In genomic region chr5:131356619-131357018, GRCh38 we compare ENCODE assay signal across 22 cellular contexts.
DNase-seq lines count a peak whose midpoint lies in the region; ATAC-seq lines count a peak whose summit lies in the region.
"Had no signal": no experiment of that assay in that cellular context is flagged by ENCODE, and none has a peak within 500 bp of the region (broad histone marks: within the 10 kb centered on the region; RNA-seq: fewer than 3 reads in every experiment).

No MANE protein-coding gene starts in this region.

- no peaks in the 10 kb centered on the region for H3K9me3 ChIP-seq in CD4-positive, CD25-positive, alpha-beta regulatory T cell (ENCODE audit: control insufficient read depth in 2 of 2, low read length in 2 of 2)
- H3K9me3 ChIP-seq: heart left ventricle, left lung, SK-N-SH had no signal

- peaks cover 45% of the 10 kb centered on the region for H3K4me1 Mint-ChIP-seq in T-helper 1 cell treated with Interleukin-12 subunit alpha and Interleukin-12 subunit beta and Interleukin-4 antibody, amounts not matched to agents 30 μg/mL and 1 μg/mL, for 36 hours (ENCODE audit: low read depth)
- H3K4me1 Mint-ChIP-seq in CD4-positive, CD25-positive, alpha-beta regulatory T cell: peaks cover 48 to 75% (median 55%) of the 10 kb centered on the region in 4 donors
- peaks cover 65% of the 10 kb centered on the region for H3K4me1 Mint-ChIP-seq in activated CD4-positive, alpha-beta memory T cell treated with anti-CD3 and anti-CD28 coated beads for 36 hours (ENCODE audit: low read depth)
- H3K4me1 Mint-ChIP-seq in memory B cell: peaks cover 30% of the 10 kb centered on the region
- H3K4me1 Mint-ChIP-seq: neural progenitor cell had no signal

- intact Hi-C loops in activated CD4-positive, alpha-beta memory T cell treated with anti-CD3 and anti-CD28 coated beads for 36 hours (cut with micrococcal nuclease): loop anchor here (1.0 to 2.0 kb wide), 3 partner anchors 14 to 84 kb away; no protein-coding TSS in a partner anchor

- POLR2A ChIA-PET in activated CD4-positive, alpha-beta memory T cell treated with anti-CD3 and anti-CD28 coated beads for 36 hours (lab: Charles Lee): interaction anchor here (0.9 to 1.6 kb wide), 5 partner anchors 8 to 104 kb away, joined by 3 read pairs; partner anchors contain the start of gene CDC42SE2

- no peaks in the 10 kb centered on the region for H3K27me3 Mint-ChIP-seq in T-helper 1 cell treated with Interleukin-12 subunit alpha and Interleukin-12 subunit beta and Interleukin-4 antibody, amounts not matched to agents 30 μg/mL and 1 μg/mL, for 36 hours (ENCODE audit: low read depth)
- H3K27me3 Mint-ChIP-seq in CD4-positive, CD25-positive, alpha-beta regulatory T cell: no peaks in the 10 kb centered on the region
- H3K27me3 Mint-ChIP-seq in activated CD4-positive, alpha-beta memory T cell treated with anti-CD3 and anti-CD28 coated beads for 36 hours: no peaks in the 10 kb centered on the region
- H3K27me3 Mint-ChIP-seq in memory B cell: no peaks in the 10 kb centered on the region

- peaks cover 48% of the 10 kb centered on the region for H3K36me3 ChIP-seq in CD4-positive, CD25-positive, alpha-beta regulatory T cell (ENCODE audit: control insufficient read depth, insufficient read depth, low read length)
- H3K36me3 ChIP-seq: neural progenitor cell had no signal

- ATAC-seq in CD4-positive, CD25-positive, alpha-beta regulatory T cell (ENCODE audit: low read depth in 2 of 2): no peak
- ATAC-seq in memory B cell (ENCODE audit: low read depth): no peak
- ATAC-seq in HG03159 (IDR thresholded peaks at IDR 0.05; ENCODE audit: unreplicated experiment): no peak
- ATAC-seq in HG02798 (IDR thresholded peaks at IDR 0.05; ENCODE audit: poor library complexity, unreplicated experiment): no peak
- ATAC-seq: heart left ventricle, left lung had no signal

- CTCF ChIA-PET in activated CD4-positive, alpha-beta memory T cell treated with anti-CD3 and anti-CD28 coated beads for 36 hours (lab: Charles Lee): interaction anchor here (0.7 to 1.9 kb wide), 7 partner anchors 10 to 81 kb away, joined by 3 to 8 read pairs (median 4); no protein-coding TSS in a partner anchor

- no peaks in the 10 kb centered on the region for H3K27me3 ChIP-seq in CD4-positive, CD25-positive, alpha-beta regulatory T cell (ENCODE audit: control insufficient read depth, insufficient read depth, low read length)
- H3K27me3 ChIP-seq: heart left ventricle, left lung, neural progenitor cell had no signal

- no peak overlapping the region for H3K4me3 Mint-ChIP-seq in T-helper 1 cell treated with Interleukin-12 subunit alpha and Interleukin-12 subunit beta and Interleukin-4 antibody, amounts not matched to agents 30 μg/mL and 1 μg/mL, for 36 hours
- peak overlapping the region in 2 of 4 donors; percentile 11 to 29 for H3K4me3 Mint-ChIP-seq in CD4-positive, CD25-positive, alpha-beta regulatory T cell
- H3K4me3 Mint-ChIP-seq in activated CD4-positive, alpha-beta memory T cell treated with anti-CD3 and anti-CD28 coated beads for 36 hours: no peak overlapping the region
- no peak overlapping the region for H3K4me3 Mint-ChIP-seq in memory B cell
- H3K4me3 Mint-ChIP-seq: H9, neural progenitor cell had no signal

- H3K9me3 Mint-ChIP-seq in T-helper 1 cell treated with Interleukin-12 subunit alpha and Interleukin-12 subunit beta and Interleukin-4 antibody, amounts not matched to agents 30 μg/mL and 1 μg/mL, for 36 hours: no peaks in the 10 kb centered on the region
- no peaks in the 10 kb centered on the region for H3K9me3 Mint-ChIP-seq in CD4-positive, CD25-positive, alpha-beta regulatory T cell
- no peaks in the 10 kb centered on the region for H3K9me3 Mint-ChIP-seq in activated CD4-positive, alpha-beta memory T cell treated with anti-CD3 and anti-CD28 coated beads for 36 hours
- no peaks in the 10 kb centered on the region for H3K9me3 Mint-ChIP-seq in memory B cell
- H3K9me3 Mint-ChIP-seq: H9, neural progenitor cell had no signal

- peaks cover 47% of the 10 kb centered on the region for H3K4me1 ChIP-seq in CD4-positive, CD25-positive, alpha-beta regulatory T cell (ENCODE audit: control insufficient read depth, insufficient read depth, low read length, poor library complexity, severe bottlenecking)
- H3K4me1 ChIP-seq: neural progenitor cell had no signal

- peak overlapping the region; percentile 56 for H3K27ac Mint-ChIP-seq in T-helper 1 cell treated with Interleukin-12 subunit alpha and Interleukin-12 subunit beta and Interleukin-4 antibody, amounts not matched to agents 30 μg/mL and 1 μg/mL, for 36 hours
- peak overlapping the region in 2 of 3 donors; percentile 28 to 64 for H3K27ac Mint-ChIP-seq in CD4-positive, CD25-positive, alpha-beta regulatory T cell
- H3K27ac Mint-ChIP-seq in activated CD4-positive, alpha-beta memory T cell treated with anti-CD3 and anti-CD28 coated beads for 36 hours: peak overlapping the region; percentile 97
- H3K27ac Mint-ChIP-seq in memory B cell: peak overlapping the region; percentile 89
- H3K27ac Mint-ChIP-seq: H9, neural progenitor cell had no signal

- peak overlapping the region; percentile 57 for H3K4me3 ChIP-seq in CD4-positive, CD25-positive, alpha-beta regulatory T cell (ENCODE audit: low read depth, low read length)
- H3K4me3 ChIP-seq: heart left ventricle, left lung, neural progenitor cell, smooth muscle cell had no signal

- H3K36me3 Mint-ChIP-seq in T-helper 1 cell treated with Interleukin-12 subunit alpha and Interleukin-12 subunit beta and Interleukin-4 antibody, amounts not matched to agents 30 μg/mL and 1 μg/mL, for 36 hours (ENCODE audit: low read depth): peaks cover 30% of the 10 kb centered on the region
- H3K36me3 Mint-ChIP-seq in CD4-positive, CD25-positive, alpha-beta regulatory T cell: peaks cover 12% of the 10 kb centered on the region
- H3K36me3 Mint-ChIP-seq in activated CD4-positive, alpha-beta memory T cell treated with anti-CD3 and anti-CD28 coated beads for 36 hours: peaks cover 25% of the 10 kb centered on the region
- H3K36me3 Mint-ChIP-seq in memory B cell: peaks cover 21% of the 10 kb centered on the region

- H3K27ac ChIP-seq in CD4-positive, CD25-positive, alpha-beta regulatory T cell (ENCODE audit: insufficient read depth, low read length, poor library complexity, severe bottlenecking): peak overlapping the region; percentile 64
- H3K27ac ChIP-seq: 22Rv1, neural progenitor cell had no signal

- no peak for DNase-seq in T-helper 1 cell
- DNase-seq in CD4-positive, CD25-positive, alpha-beta regulatory T cell: no peak
- DNase-seq in activated CD4-positive, alpha-beta memory T cell treated with anti-CD3 and anti-CD28 coated beads for 36 hours: no peak
- no peak for DNase-seq in memory B cell (ENCODE audit: low spot score in 2 of 2)
- no peak for DNase-seq in NCI-H1694 treated with DMSO at 0.1 percent for 48 hours (lab: John Stamatoyannopoulos, UW)
- DNase-seq: activated CD4-positive, alpha-beta T cell treated with anti-CD3 and anti-CD28 coated beads, Interleukin-2, amount 50 U/mL, for 4 hours; AML-193; dermis blood vessel endothelial cell; H9; heart left ventricle; left lung; NCI-H1417; NCI-H510A; NK-92 treated with Interleukin-12 subunit alpha and Interleukin-12 subunit beta, amount 100 ng/mL, for 24 hours; SK-N-SH; stimulated activated CD4-positive, alpha-beta T cell treated with anti-CD3 and anti-CD28 coated beads, Interleukin-4, amount 100 ng/mL, for 1 hour had no signal

Comparison
In these comparisons a context has a peak if more than half of its experiments do, and no peak if none do; other contexts are left out.
1. H3K27ac Mint-ChIP-seq: peak in every context shown above with its lines; median percentile 97 in activated CD4-positive, alpha-beta memory T cell treated with anti-CD3 and anti-CD28 coated beads for 36 hours; 89 in memory B cell; 56 in T-helper 1 cell treated with Interleukin-12 subunit alpha and Interleukin-12 subunit beta and Interleukin-4 antibody, amounts not matched to agents 30 μg/mL and 1 μg/mL, for 36 hours; 46 in CD4-positive, CD25-positive, alpha-beta regulatory T cell.